1 cellular context compared by ENCODE assay signal in the genomic region with DNA sequence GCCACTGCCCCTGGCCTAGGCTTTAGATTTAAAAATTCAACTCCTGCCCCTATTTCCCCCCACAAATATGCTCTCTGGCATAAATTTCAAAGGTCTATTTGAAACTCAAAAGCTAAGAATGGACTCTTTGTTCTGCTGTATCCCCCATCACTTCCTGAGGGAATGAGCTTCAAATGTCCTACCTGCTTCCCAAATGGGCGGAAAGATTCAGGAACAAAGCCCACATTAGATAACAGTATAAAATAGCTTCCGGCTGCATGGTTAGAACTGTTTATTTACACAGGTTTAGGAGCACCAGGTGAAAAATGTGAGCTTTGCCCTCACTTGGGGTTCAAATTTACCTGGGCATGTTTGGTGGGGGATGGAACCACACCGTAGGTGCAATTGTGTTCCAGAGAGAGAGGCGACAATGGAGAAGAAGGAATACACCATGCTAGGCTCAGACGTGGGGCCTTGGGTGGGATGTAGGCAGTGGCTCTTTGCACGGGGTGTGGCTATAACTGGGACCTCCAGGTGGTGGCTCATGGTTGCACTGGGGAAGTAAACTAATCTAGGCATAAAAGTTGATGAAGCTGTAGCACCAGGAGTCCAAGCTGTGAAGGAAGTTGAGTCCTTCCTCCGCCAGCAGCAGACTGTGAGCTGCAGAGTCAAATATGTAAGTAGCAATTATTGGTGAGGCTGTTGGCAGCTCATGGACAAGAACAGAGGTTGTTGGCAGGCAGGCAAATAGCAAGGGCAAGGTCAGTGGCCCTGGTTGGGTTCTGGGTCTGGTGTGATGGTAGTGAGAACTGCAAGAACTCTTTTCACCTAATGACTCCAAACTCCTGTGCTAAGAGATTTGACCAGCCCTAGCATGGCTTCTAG.
TF ChIP-seq lines count a peak whose summit lies in the region.

No MANE protein-coding gene starts in this region.

TF ChIP-seq in GM23338, 12 proteins besides CTCF, POLR2A, EP300 and RAD21 (continued from another document):
- TF ChIP-seq, protein P1, sequence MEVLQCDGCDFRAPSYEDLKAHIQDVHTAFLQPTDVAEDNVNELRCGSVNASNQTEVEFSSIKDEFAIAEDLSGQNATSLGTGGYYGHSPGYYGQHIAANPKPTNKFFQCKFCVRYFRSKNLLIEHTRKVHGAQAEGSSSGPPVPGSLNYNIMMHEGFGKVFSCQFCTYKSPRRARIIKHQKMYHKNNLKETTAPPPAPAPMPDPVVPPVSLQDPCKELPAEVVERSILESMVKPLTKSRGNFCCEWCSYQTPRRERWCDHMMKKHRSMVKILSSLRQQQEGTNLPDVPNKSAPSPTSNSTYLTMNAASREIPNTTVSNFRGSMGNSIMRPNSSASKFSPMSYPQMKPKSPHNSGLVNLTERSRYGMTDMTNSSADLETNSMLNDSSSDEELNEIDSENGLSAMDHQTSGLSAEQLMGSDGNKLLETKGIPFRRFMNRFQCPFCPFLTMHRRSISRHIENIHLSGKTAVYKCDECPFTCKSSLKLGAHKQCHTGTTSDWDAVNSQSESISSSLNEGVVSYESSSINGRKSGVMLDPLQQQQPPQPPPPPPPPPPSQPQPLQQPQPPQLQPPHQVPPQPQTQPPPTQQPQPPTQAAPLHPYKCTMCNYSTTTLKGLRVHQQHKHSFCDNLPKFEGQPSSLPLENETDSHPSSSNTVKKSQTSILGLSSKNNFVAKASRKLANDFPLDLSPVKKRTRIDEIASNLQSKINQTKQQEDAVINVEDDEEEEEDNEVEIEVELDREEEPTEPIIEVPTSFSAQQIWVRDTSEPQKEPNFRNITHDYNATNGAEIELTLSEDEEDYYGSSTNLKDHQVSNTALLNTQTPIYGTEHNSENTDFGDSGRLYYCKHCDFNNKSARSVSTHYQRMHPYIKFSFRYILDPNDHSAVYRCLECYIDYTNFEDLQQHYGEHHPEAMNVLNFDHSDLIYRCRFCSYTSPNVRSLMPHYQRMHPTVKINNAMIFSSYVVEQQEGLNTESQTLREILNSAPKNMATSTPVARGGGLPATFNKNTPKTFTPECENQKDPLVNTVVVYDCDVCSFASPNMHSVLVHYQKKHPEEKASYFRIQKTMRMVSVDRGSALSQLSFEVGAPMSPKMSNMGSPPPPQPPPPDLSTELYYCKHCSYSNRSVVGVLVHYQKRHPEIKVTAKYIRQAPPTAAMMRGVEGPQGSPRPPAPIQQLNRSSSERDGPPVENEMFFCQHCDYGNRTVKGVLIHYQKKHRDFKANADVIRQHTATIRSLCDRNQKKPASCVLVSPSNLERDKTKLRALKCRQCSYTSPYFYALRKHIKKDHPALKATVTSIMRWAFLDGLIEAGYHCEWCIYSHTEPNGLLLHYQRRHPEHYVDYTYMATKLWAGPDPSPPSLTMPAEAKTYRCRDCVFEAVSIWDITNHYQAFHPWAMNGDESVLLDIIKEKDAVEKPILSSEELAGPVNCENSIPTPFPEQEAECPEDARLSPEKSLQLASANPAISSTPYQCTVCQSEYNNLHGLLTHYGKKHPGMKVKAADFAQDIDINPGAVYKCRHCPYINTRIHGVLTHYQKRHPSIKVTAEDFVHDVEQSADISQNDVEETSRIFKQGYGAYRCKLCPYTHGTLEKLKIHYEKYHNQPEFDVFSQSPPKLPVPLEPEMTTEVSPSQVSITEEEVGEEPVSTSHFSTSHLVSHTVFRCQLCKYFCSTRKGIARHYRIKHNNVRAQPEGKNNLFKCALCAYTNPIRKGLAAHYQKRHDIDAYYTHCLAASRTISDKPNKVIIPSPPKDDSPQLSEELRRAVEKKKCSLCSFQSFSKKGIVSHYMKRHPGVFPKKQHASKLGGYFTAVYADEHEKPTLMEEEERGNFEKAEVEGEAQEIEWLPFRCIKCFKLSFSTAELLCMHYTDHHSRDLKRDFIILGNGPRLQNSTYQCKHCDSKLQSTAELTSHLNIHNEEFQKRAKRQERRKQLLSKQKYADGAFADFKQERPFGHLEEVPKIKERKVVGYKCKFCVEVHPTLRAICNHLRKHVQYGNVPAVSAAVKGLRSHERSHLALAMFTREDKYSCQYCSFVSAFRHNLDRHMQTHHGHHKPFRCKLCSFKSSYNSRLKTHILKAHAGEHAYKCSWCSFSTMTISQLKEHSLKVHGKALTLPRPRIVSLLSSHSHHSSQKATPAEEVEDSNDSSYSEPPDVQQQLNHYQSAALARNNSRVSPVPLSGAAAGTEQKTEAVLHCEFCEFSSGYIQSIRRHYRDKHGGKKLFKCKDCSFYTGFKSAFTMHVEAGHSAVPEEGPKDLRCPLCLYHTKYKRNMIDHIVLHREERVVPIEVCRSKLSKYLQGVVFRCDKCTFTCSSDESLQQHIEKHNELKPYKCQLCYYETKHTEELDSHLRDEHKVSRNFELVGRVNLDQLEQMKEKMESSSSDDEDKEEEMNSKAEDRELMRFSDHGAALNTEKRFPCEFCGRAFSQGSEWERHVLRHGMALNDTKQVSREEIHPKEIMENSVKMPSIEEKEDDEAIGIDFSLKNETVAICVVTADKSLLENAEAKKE (CRISPR knock-in tag; IDR thresholded peaks at IDR 0.05) = no peak
- no peak for TF ChIP-seq EZH2phosphoT487 (IDR thresholded peaks at IDR 0.05; ENCODE audit: unreplicated experiment)
- TF ChIP-seq NANOG (IDR thresholded peaks at IDR 0.05; ENCODE audit: borderline replicate concordance) = no peak
- no peak for TF ChIP-seq JUNB (IDR thresholded peaks at IDR 0.05; ENCODE audit: unreplicated experiment)
- no peak for TF ChIP-seq POLR2AphosphoS5 (IDR thresholded peaks at IDR 0.05; ENCODE audit: low read depth)
- TF ChIP-seq, protein P2, sequence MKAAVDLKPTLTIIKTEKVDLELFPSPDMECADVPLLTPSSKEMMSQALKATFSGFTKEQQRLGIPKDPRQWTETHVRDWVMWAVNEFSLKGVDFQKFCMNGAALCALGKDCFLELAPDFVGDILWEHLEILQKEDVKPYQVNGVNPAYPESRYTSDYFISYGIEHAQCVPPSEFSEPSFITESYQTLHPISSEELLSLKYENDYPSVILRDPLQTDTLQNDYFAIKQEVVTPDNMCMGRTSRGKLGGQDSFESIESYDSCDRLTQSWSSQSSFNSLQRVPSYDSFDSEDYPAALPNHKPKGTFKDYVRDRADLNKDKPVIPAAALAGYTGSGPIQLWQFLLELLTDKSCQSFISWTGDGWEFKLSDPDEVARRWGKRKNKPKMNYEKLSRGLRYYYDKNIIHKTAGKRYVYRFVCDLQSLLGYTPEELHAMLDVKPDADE (IDR thresholded peaks at IDR 0.05) = no peak
- no peak for TF ChIP-seq EZH2 (IDR thresholded peaks at IDR 0.05; ENCODE audit: low read depth, unreplicated experiment)
- TF ChIP-seq CREB1 (CRISPR knock-in tag; IDR thresholded peaks at IDR 0.05; ENCODE audit: low read depth) = no peak
- TF ChIP-seq ZNF114 (CRISPR knock-in tag; IDR thresholded peaks at IDR 0.05) = no peak
- TF ChIP-seq STAT1 (IDR thresholded peaks at IDR 0.05; ENCODE audit: unreplicated experiment) = no peak
- TF ChIP-seq ZNF331 (CRISPR knock-in tag; IDR thresholded peaks at IDR 0.05; ENCODE audit: low read depth) = no peak
